In the genomic region with DNA sequence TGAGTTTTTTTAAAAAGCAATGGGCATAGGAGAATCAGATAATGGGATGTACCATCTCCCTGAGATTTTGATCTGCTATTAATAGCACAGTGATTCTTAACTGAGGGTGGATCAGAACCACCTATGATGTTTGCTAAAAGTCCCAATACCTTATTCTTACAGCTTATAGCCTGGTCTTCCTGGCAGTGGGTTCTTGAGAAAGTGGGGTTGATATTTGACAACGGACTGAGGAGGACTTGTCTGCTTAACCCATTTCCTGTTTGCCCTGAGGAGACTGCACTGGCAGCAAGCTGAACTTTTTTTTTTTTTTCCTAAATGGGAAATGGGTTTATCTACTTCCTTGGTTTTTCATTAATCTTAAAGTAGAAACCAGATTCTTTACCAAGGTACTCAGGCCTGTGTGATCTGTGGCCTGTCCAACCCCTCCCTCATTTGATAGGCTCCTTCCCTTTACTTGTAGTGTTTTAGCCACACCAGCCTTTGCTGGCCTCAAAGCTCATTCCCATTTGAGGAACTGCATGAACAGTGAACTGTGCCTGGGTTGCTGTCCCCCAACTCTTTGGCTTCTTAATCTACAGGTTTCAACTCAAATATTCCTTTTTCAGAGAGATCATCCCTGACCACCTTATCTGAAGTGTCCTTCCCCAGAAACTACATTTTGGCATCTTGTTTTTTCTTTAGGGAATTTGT, we compare ENCODE assay signal across 24 cellular contexts. TPM values are rescaled to one million over a fixed set of nuclear protein-coding genes. Genes with fewer than 3 reads are reported as not detected.
A peak's percentile ranks its signal among the peaks of the same experiment; 100 is the strongest.
DNase-seq lines count a peak whose midpoint lies in the region; ATAC-seq and TF ChIP-seq lines count a peak whose summit lies in the region.
"Had no signal": no experiment of that assay in that cellular context is flagged by ENCODE, and none has a peak within 500 bp of the region (broad histone marks: within the 10 kb centered on the region; RNA-seq: fewer than 3 reads in every experiment).

No MANE protein-coding gene starts in this region.

- TF ChIP-seq EP300 in esophagus muscularis mucosa (IDR thresholded peaks at IDR 0.05) = no peak

- intact Hi-C loops in aorta (cut with DNase I) = no loop called here
- intact Hi-C loops in esophagus muscularis mucosa (cut with DNase I) = no loop called here

- H3K27ac ChIP-seq in aorta (ENCODE audit: low read depth in 1 of 2, low read length in 2 of 2) = no peak overlapping the region
- no peak overlapping the region for H3K27ac ChIP-seq in esophagus muscularis mucosa (replicated peaks in 1 of 4)
- H3K27ac ChIP-seq: thoracic aorta had no signal

- no peaks in the 10 kb centered on the region for H3K9me3 Mint-ChIP-seq in neural crest cell
- H3K9me3 Mint-ChIP-seq: immature natural killer cell, memory B cell, natural killer cell had no signal

- peak; percentile 48 for ATAC-seq in HG03097 (IDR thresholded peaks at IDR 0.05; ENCODE audit: low FRiP score, unreplicated experiment)
- no peak for ATAC-seq in aorta (ENCODE audit: low FRiP score)
- ATAC-seq: activated CD8-positive, alpha-beta memory T cell treated with anti-CD3 and anti-CD28 coated beads, Interleukin-2, amount 10 ng/mL, durations not matched to agents 7 days and 5 days; GM12878; natural killer cell had no signal

- no peaks in the 10 kb centered on the region for H3K4me1 ChIP-seq in aorta (ENCODE audit: control insufficient read depth in 1 of 2, insufficient read depth in 2 of 2, low read length in 2 of 2)
- no peaks in the 10 kb centered on the region for H3K4me1 ChIP-seq in esophagus muscularis mucosa

- peaks cover 11% of the 10 kb centered on the region for H3K4me1 Mint-ChIP-seq in neural crest cell
- H3K4me1 Mint-ChIP-seq: memory B cell had no signal

- H3K36me3 ChIP-seq in aorta (ENCODE audit: control insufficient read depth in 1 of 2, insufficient read depth in 2 of 2, low read length in 1 of 2) = no peaks in the 10 kb centered on the region
- no peaks in the 10 kb centered on the region for H3K36me3 ChIP-seq in esophagus muscularis mucosa
- H3K36me3 ChIP-seq: thoracic aorta had no signal

- no peak overlapping the region for H3K4me3 Mint-ChIP-seq in neural crest cell
- H3K4me3 Mint-ChIP-seq: activated CD8-positive, alpha-beta memory T cell treated with anti-CD3 and anti-CD28 coated beads, Interleukin-2, amount 10 ng/mL, durations not matched to agents 7 days and 5 days; immature natural killer cell; memory B cell; natural killer cell had no signal

- no peaks in the 10 kb centered on the region for H3K27me3 Mint-ChIP-seq in neural crest cell (ENCODE audit: low read depth)
- H3K27me3 Mint-ChIP-seq: activated CD8-positive, alpha-beta memory T cell treated with anti-CD3 and anti-CD28 coated beads, Interleukin-2, amount 10 ng/mL, durations not matched to agents 7 days and 5 days; memory B cell had no signal

- H3K36me3 Mint-ChIP-seq in neural crest cell (ENCODE audit: low read depth) = no peaks in the 10 kb centered on the region
- H3K36me3 Mint-ChIP-seq: activated CD8-positive, alpha-beta memory T cell treated with anti-CD3 and anti-CD28 coated beads, Interleukin-2, amount 10 ng/mL, durations not matched to agents 7 days and 5 days; immature natural killer cell; memory B cell; natural killer cell had no signal

- peak overlapping the region; percentile 1 for H3K27ac Mint-ChIP-seq in neural crest cell (ENCODE audit: unreplicated experiment)
- H3K27ac Mint-ChIP-seq: activated CD8-positive, alpha-beta memory T cell treated with anti-CD3 and anti-CD28 coated beads, Interleukin-2, amount 10 ng/mL, durations not matched to agents 7 days and 5 days; memory B cell had no signal

- 0 to 16% methylated on average over 1 of the region's 1 CpG for WGBS in aorta, 2 donors
- whole genome bisulfite sequencing in esophagus muscularis mucosa = 40% methylated on average over 1 of the region's 1 CpG

- H3K4me3 ChIP-seq in aorta (ENCODE audit: low read length in 2 of 2) (no peak overlapping the region), esophagus muscularis mucosa (no peak overlapping the region)
- H3K4me3 ChIP-seq: GM12878, smooth muscle cell, thoracic aorta had no signal

- H3K27me3 ChIP-seq in aorta (ENCODE audit: control insufficient read depth in 1 of 2, insufficient read depth in 2 of 2, low read length in 1 of 2) = peaks cover 0 to 1% of the 10 kb centered on the region in 2 donors
- H3K27me3 ChIP-seq in esophagus muscularis mucosa = no peaks in the 10 kb centered on the region

- DNase-seq in Daoy (ENCODE audit: low read depth) (peak; percentile 8), UCSD-AML1 (lab: John Stamatoyannopoulos, UW; ENCODE audit: unreplicated experiment) (peak; percentile 15), neural crest cell (ENCODE audit: low read depth, low spot score) (no peak), DMS79 treated with DMSO at 0.1 percent for 48 hours (lab: John Stamatoyannopoulos, UW) (no peak), activated T-cell treated with anti-CD3 and anti-CD28 coated beads for 4 hours (no peak), aorta (no peak), esophagus muscularis mucosa (ENCODE audit: extremely low spot score) (no peak)
- DNase-seq: activated CD4-positive, CD25-positive, alpha-beta regulatory T cell treated with anti-CD3 and anti-CD28 coated beads, Interleukin-2, amount 50 U/mL, for 72 hours; activated CD8-positive, alpha-beta memory T cell treated with anti-CD3 and anti-CD28 coated beads, Interleukin-2, amount 10 ng/mL, durations not matched to agents 7 days and 5 days; effector memory CD4-positive, alpha-beta T cell; GF-D8; head of caudate nucleus; immature natural killer cell; natural killer cell; NCI-H1105 treated with DMSO at 0.1 percent for 48 hours; NCI-H2107; NCI-H524; stimulated activated CD8-positive, alpha-beta memory T cell treated with anti-CD3 and anti-CD28 coated beads, Interleukin-4, amount 100 ng/mL, for 48 hours had no signal

- H3K9me3 ChIP-seq in aorta (ENCODE audit: control insufficient read depth, low read length) = no peaks in the 10 kb centered on the region
- no peaks in the 10 kb centered on the region for H3K9me3 ChIP-seq in esophagus muscularis mucosa
- H3K9me3 ChIP-seq: thoracic aorta had no signal

- no peak for TF ChIP-seq POLR2A in esophagus muscularis mucosa (IDR thresholded peaks at IDR 0.05; ENCODE audit: low read depth)

- no peak for TF ChIP-seq CTCF in neural crest cell (conservative IDR thresholded peaks at IDR 0.05)
- TF ChIP-seq CTCF in esophagus muscularis mucosa (IDR thresholded peaks at IDR 0.05) = no peak

RNA-seq across cellular contexts. Expression of a gene that starts 47.1 kb away (rescaled TPM):
- total RNA-seq in Daoy (2014; rRNA removed; shearing (Covaris generic)) = not detected in 2 replicates
- total RNA-seq in neural crest cell (not detected in 2 replicates), aorta (not detected), esophagus muscularis mucosa (not detected)
- not detected for polyA plus RNA-seq in aorta
- total RNA-seq: activated CD8-positive, alpha-beta memory T cell treated with anti-CD3 and anti-CD28 coated beads, Interleukin-2, amount 10 ng/mL, durations not matched to agents 7 days and 5 days; GM12878; natural killer cell; posterior vena cava; smooth muscle cell; thoracic aorta had no signal
- polyA plus RNA-seq: immature natural killer cell, smooth muscle cell had no signal

Comparison
In these comparisons a context has a peak if more than half of its experiments do, and no peak if none do; other contexts are left out.
1. DNase-seq: peak in Daoy (single experiment) and UCSD-AML1 (single experiment); none in neural crest cell (single experiment), DMS79 treated with DMSO at 0.1 percent for 48 hours (single experiment), activated T-cell treated with anti-CD3 and anti-CD28 coated beads for 4 hours (single experiment), aorta (0 of 2) and esophagus muscularis mucosa (single experiment).